1 cellular context compared by ENCODE assay signal in the genomic region with DNA sequence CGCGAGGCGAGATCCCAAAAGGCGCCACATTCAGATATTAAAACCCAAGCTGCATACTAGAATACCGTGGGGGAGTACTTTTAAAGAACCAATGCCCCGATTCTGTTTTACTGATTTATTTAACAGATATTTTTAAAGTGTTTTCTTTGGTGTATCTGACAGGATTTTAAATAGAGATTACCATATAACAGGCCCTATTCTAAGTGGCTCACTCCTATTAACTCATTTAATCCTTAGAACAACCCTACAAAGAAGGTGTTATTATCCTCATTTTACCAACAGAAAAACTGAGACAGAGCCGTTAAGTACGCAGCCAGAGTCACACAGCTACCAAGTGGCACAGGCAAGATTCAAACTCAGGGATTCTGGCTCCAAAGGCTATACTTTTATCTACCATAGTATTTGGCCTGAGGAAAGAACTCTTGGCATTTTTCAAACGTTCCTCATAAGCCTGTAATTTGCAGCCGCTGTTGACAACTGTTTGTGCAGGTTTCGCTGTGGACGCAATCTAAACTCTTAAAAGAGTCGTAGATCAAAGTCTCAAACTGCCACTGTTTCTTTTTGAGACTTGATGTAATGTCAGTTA.
A peak's percentile ranks its signal among the peaks of the same experiment; 100 is the strongest.
TF ChIP-seq lines count a peak whose summit lies in the region.

No MANE protein-coding gene starts in this region.

TF ChIP-seq in K562, 482 proteins besides CTCF, POLR2A, EP300 and RAD21 (continued from another document):
- TF ChIP-seq, protein P1, sequence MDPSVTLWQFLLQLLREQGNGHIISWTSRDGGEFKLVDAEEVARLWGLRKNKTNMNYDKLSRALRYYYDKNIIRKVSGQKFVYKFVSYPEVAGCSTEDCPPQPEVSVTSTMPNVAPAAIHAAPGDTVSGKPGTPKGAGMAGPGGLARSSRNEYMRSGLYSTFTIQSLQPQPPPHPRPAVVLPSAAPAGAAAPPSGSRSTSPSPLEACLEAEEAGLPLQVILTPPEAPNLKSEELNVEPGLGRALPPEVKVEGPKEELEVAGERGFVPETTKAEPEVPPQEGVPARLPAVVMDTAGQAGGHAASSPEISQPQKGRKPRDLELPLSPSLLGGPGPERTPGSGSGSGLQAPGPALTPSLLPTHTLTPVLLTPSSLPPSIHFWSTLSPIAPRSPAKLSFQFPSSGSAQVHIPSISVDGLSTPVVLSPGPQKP (CRISPR knock-in tag; IDR thresholded peaks at IDR 0.05): no peak
- TF ChIP-seq, protein P2, sequence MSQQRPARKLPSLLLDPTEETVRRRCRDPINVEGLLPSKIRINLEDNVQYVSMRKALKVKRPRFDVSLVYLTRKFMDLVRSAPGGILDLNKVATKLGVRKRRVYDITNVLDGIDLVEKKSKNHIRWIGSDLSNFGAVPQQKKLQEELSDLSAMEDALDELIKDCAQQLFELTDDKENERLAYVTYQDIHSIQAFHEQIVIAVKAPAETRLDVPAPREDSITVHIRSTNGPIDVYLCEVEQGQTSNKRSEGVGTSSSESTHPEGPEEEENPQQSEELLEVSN (IDR thresholded peaks at IDR 0.05; ENCODE audit: borderline replicate concordance in 1 of 2, extremely low read depth in 1 of 2, insufficient read depth in 1 of 2, insufficient read length in 1 of 2, low read depth in 1 of 2, low read length in 1 of 2, poor library complexity in 1 of 2, severe bottlenecking in 1 of 2): no peak
- TF ChIP-seq RNF2 (IDR thresholded peaks at IDR 0.05) (0 out of 2 replicates have a peak, but pooled peaks have one; percentile 15), KDM4B (IDR thresholded peaks at IDR 0.05; ENCODE audit: borderline replicate concordance in 2 of 2, low read depth in 1 of 2) (no peak), KAT2B (IDR thresholded peaks at IDR 0.05; ENCODE audit: low read depth, low read length) (no peak), HIVEP1 (CRISPR knock-in tag; IDR thresholded peaks at IDR 0.05) (no peak), ZNF133 (CRISPR knock-in tag; IDR thresholded peaks at IDR 0.05) (no peak), ZNF197 (CRISPR knock-in tag; IDR thresholded peaks at IDR 0.05; ENCODE audit: low read depth) (0 out of 2 replicates have a peak, but pooled peaks have one; percentile 57), NCOA1 (IDR thresholded peaks at IDR 0.05; ENCODE audit: low read depth) (no peak), ZNF584 (CRISPR knock-in tag; IDR thresholded peaks at IDR 0.05; ENCODE audit: low read depth) (no peak), FIP1L1 (IDR thresholded peaks at IDR 0.05; ENCODE audit: low read depth, low read length, poor library complexity, severe bottlenecking) (no peak), ZC3H8 (IDR thresholded peaks at IDR 0.05) (no peak), EP400 (IDR thresholded peaks at IDR 0.05) (peak; percentile 64; the same call in 1 of the 2 replicates), FOSL1 (tag; conservative IDR thresholded peaks at IDR 0.05) (0 out of 2 replicates have a peak, but pooled peaks have one; percentile 12), ILF3 (IDR thresholded peaks at IDR 0.05; ENCODE audit: borderline replicate concordance) (no peak), SRSF1 (IDR thresholded peaks at IDR 0.05; ENCODE audit: low read depth, low read length) (no peak), ARID1B (IDR thresholded peaks at IDR 0.05) (no peak), MAFF (IDR thresholded peaks at IDR 0.05; ENCODE audit: low read length) (peak; percentile 60; the same call in 1 of the 2 replicates), ZFP36 (IDR thresholded peaks at IDR 0.05; ENCODE audit: low read depth, low read length, partially characterized antibody) (no peak), ZNF408 (CRISPR knock-in tag; IDR thresholded peaks at IDR 0.05; ENCODE audit: low read depth) (no peak), HNRNPH1 (optimal IDR thresholded peaks at IDR 0.05; ENCODE audit: low read depth, low read length) (no peak), CC2D1A (IDR thresholded peaks at IDR 0.05) (no peak), ZNF436 (CRISPR knock-in tag; IDR thresholded peaks at IDR 0.05) (no peak), U2AF1 (optimal IDR thresholded peaks at IDR 0.05; ENCODE audit: low read depth, low read length) (no peak), ZNF445 (CRISPR knock-in tag; IDR thresholded peaks at IDR 0.05; ENCODE audit: low read depth) (no peak), NUFIP1 (IDR thresholded peaks at IDR 0.05; ENCODE audit: partially characterized antibody) (no peak), GATAD2B (IDR thresholded peaks at IDR 0.05; ENCODE audit: borderline replicate concordance) (no peak), PCBP1 (IDR thresholded peaks at IDR 0.05; ENCODE audit: low read depth, low read length, poor library complexity, severe bottlenecking) (no peak), TCF3 (CRISPR knock-in tag; IDR thresholded peaks at IDR 0.05) (no peak), NCOA2 (IDR thresholded peaks at IDR 0.05; ENCODE audit: partially characterized antibody in 2 of 2) (no peak), ZFP30 (CRISPR knock-in tag; IDR thresholded peaks at IDR 0.05; ENCODE audit: borderline replicate concordance) (no peak), ELF4 (CRISPR knock-in tag; IDR thresholded peaks at IDR 0.05) (no peak), CCNT2 (IDR thresholded peaks at IDR 0.05; ENCODE audit: borderline replicate concordance, extremely low read depth, insufficient read length, low read depth, low read length) (no peak), SIX5 (IDR thresholded peaks at IDR 0.05; ENCODE audit: borderline replicate concordance in 1 of 2, insufficient read depth in 1 of 2, low read depth in 1 of 2, low read length in 2 of 2) (no peak), TOE1 (IDR thresholded peaks at IDR 0.05; ENCODE audit: borderline replicate concordance) (peak; percentile 6; the same call in 1 of the 2 replicates), TOE1 (CRISPR knock-in tag; IDR thresholded peaks at IDR 0.05; ENCODE audit: borderline replicate concordance, low read depth) (no peak), GABPA (tag; conservative IDR thresholded peaks at IDR 0.05; ENCODE audit: low read depth) (no peak; the same call in none of the 2 replicates)
- TF ChIP-seq, protein P3, sequence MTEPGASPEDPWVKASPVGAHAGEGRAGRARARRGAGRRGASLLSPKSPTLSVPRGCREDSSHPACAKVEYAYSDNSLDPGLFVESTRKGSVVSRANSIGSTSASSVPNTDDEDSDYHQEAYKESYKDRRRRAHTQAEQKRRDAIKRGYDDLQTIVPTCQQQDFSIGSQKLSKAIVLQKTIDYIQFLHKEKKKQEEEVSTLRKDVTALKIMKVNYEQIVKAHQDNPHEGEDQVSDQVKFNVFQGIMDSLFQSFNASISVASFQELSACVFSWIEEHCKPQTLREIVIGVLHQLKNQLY (CRISPR knock-in tag; conservative IDR thresholded peaks at IDR 0.05): no peak
- TF ChIP-seq, protein P4, sequence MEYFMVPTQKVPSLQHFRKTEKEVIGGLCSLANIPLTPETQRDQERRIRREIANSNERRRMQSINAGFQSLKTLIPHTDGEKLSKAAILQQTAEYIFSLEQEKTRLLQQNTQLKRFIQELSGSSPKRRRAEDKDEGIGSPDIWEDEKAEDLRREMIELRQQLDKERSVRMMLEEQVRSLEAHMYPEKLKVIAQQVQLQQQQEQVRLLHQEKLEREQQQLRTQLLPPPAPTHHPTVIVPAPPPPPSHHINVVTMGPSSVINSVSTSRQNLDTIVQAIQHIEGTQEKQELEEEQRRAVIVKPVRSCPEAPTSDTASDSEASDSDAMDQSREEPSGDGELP (CRISPR knock-in tag; IDR thresholded peaks at IDR 0.05; ENCODE audit: borderline replicate concordance): no peak
- TF ChIP-seq, protein P5, sequence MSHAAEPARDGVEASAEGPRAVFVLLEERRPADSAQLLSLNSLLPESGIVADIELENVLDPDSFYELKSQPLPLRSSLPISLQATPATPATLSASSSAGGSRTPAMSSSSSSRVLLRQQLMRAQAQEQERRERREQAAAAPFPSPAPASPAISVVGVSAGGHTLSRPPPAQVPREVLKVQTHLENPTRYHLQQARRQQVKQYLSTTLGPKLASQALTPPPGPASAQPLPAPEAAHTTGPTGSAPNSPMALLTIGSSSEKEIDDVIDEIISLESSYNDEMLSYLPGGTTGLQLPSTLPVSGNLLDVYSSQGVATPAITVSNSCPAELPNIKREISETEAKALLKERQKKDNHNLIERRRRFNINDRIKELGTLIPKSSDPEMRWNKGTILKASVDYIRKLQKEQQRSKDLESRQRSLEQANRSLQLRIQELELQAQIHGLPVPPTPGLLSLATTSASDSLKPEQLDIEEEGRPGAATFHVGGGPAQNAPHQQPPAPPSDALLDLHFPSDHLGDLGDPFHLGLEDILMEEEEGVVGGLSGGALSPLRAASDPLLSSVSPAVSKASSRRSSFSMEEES (CRISPR knock-in tag; IDR thresholded peaks at IDR 0.05): no peak
- TF ChIP-seq, protein P6, sequence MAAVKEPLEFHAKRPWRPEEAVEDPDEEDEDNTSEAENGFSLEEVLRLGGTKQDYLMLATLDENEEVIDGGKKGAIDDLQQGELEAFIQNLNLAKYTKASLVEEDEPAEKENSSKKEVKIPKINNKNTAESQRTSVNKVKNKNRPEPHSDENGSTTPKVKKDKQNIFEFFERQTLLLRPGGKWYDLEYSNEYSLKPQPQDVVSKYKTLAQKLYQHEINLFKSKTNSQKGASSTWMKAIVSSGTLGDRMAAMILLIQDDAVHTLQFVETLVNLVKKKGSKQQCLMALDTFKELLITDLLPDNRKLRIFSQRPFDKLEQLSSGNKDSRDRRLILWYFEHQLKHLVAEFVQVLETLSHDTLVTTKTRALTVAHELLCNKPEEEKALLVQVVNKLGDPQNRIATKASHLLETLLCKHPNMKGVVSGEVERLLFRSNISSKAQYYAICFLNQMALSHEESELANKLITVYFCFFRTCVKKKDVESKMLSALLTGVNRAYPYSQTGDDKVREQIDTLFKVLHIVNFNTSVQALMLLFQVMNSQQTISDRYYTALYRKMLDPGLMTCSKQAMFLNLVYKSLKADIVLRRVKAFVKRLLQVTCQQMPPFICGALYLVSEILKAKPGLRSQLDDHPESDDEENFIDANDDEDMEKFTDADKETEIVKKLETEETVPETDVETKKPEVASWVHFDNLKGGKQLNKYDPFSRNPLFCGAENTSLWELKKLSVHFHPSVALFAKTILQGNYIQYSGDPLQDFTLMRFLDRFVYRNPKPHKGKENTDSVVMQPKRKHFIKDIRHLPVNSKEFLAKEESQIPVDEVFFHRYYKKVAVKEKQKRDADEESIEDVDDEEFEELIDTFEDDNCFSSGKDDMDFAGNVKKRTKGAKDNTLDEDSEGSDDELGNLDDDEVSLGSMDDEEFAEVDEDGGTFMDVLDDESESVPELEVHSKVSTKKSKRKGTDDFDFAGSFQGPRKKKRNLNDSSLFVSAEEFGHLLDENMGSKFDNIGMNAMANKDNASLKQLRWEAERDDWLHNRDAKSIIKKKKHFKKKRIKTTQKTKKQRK (IDR thresholded peaks at IDR 0.05; ENCODE audit: borderline replicate concordance, low read depth, low read length): no peak
- TF ChIP-seq, protein P7, sequence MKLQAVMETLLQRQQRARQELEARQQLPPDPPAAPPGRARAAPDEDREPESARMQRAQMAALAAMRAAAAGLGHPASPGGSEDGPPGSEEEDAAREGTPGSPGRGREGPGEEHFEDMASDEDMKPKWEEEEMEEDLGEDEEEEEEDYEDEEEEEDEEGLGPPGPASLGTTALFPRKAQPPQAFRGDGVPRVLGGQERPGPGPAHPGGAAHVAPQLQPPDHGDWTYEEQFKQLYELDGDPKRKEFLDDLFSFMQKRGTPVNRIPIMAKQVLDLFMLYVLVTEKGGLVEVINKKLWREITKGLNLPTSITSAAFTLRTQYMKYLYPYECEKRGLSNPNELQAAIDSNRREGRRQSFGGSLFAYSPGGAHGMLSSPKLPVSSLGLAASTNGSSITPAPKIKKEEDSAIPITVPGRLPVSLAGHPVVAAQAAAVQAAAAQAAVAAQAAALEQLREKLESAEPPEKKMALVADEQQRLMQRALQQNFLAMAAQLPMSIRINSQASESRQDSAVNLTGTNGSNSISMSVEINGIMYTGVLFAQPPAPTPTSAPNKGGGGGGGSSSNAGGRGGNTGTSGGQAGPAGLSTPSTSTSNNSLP (IDR thresholded peaks at IDR 0.05; ENCODE audit: borderline replicate concordance, low read depth, low read length): peak; percentile 68; the same call in 1 of the 2 replicates
- TF ChIP-seq, protein P8, sequence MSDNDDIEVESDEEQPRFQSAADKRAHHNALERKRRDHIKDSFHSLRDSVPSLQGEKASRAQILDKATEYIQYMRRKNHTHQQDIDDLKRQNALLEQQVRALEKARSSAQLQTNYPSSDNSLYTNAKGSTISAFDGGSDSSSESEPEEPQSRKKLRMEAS (CRISPR knock-in tag; IDR thresholded peaks at IDR 0.05): no peak
- TF ChIP-seq, protein P9, sequence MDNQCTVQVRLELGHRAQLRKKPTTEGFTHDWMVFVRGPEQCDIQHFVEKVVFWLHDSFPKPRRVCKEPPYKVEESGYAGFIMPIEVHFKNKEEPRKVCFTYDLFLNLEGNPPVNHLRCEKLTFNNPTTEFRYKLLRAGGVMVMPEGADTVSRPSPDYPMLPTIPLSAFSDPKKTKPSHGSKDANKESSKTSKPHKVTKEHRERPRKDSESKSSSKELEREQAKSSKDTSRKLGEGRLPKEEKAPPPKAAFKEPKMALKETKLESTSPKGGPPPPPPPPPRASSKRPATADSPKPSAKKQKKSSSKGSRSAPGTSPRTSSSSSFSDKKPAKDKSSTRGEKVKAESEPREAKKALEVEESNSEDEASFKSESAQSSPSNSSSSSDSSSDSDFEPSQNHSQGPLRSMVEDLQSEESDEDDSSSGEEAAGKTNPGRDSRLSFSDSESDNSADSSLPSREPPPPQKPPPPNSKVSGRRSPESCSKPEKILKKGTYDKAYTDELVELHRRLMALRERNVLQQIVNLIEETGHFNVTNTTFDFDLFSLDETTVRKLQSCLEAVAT (IDR thresholded peaks at IDR 0.05): no peak
- TF ChIP-seq, protein P10, sequence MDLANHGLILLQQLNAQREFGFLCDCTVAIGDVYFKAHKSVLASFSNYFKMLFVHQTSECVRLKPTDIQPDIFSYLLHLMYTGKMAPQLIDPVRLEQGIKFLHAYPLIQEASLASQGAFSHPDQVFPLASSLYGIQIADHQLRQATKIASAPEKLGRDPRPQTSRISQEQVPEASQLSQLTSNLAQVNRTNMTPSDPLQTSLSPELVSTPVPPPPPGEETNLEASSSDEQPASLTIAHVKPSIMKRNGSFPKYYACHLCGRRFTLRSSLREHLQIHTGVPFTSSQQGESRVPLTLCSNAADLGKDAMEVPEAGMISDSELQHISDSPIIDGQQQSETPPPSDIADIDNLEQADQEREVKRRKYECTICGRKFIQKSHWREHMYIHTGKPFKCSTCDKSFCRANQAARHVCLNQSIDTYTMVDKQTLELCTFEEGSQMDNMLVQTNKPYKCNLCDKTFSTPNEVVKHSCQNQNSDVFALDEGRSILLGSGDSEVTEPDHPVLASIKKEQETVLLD (IDR thresholded peaks at IDR 0.05): no peak
- TF ChIP-seq, protein P11, sequence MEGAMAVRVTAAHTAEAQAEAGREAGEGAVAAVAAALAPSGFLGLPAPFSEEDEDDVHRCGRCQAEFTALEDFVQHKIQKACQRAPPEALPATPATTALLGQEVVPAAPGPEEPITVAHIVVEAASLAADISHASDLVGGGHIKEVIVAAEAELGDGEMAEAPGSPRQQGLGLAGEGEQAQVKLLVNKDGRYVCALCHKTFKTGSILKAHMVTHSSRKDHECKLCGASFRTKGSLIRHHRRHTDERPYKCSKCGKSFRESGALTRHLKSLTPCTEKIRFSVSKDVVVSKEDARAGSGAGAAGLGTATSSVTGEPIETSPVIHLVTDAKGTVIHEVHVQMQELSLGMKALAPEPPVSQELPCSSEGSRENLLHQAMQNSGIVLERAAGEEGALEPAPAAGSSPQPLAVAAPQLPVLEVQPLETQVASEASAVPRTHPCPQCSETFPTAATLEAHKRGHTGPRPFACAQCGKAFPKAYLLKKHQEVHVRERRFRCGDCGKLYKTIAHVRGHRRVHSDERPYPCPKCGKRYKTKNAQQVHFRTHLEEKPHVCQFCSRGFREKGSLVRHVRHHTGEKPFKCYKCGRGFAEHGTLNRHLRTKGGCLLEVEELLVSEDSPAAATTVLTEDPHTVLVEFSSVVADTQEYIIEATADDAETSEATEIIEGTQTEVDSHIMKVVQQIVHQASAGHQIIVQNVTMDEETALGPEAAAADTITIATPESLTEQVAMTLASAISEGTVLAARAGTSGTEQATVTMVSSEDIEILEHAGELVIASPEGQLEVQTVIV (CRISPR knock-in tag; IDR thresholded peaks at IDR 0.05; ENCODE audit: borderline replicate concordance): no peak
